Comparison of ENCODE assay signal across 10 cellular contexts in genomic region chr4:80307774-80308465, GRCh38. TPM values are rescaled to one million over a fixed set of nuclear protein-coding genes. Genes with fewer than 3 reads are reported as not detected.
DNase-seq lines count a peak whose midpoint lies in the region; ATAC-seq and TF ChIP-seq lines count a peak whose summit lies in the region.
"Had no signal": no experiment of that assay in that cellular context is flagged by ENCODE, and none has a peak within 500 bp of the region (broad histone marks: within the 10 kb centered on the region; RNA-seq: fewer than 3 reads in every experiment).

No MANE protein-coding gene starts in this region.

- H3K9me3 ChIP-seq in osteoblast (ENCODE audit: low read depth, low read length): no peaks in the 10 kb centered on the region
- H3K9me3 ChIP-seq: colonic mucosa had no signal

- no peaks in the 10 kb centered on the region for H3K27me3 ChIP-seq in osteoblast (ENCODE audit: insufficient read depth, low read length)
- H3K27me3 ChIP-seq: colonic mucosa had no signal

- H4K20me1 ChIP-seq in osteoblast (ENCODE audit: insufficient read depth, low read length): no peaks in the 10 kb centered on the region

- DNase-seq in GM03348 (ENCODE audit: low spot score) (peak; percentile 47), NCI-H146 (lab: John Stamatoyannopoulos, UW) (peak; percentile 53), dedifferentiated amniotic fluid mesenchymal stem cell (ENCODE audit: extremely low spot score) (peak; percentile 32), osteoblast (ENCODE audit: insufficient read length, low spot score, missing footprints) (no peak), putamen (ENCODE audit: low spot score) (no peak)
- no peak for DNase-seq in stimulated activated CD4-positive, alpha-beta T cell treated with anti-CD3 and anti-CD28 coated beads, Interleukin-4, amount 100 ng/mL, for 1 hour
- DNase-seq: colonic mucosa had no signal

- H3K27ac ChIP-seq in osteoblast (ENCODE audit: low read depth, low read length): peak overlapping the region; percentile 83
- H3K27ac ChIP-seq: colonic mucosa had no signal

- H3K79me2 ChIP-seq in osteoblast (ENCODE audit: insufficient read depth, low read length): no peaks in the 10 kb centered on the region

- H2AFZ ChIP-seq in osteoblast (ENCODE audit: low read length): no peak overlapping the region

- H3K4me1 ChIP-seq in osteoblast (ENCODE audit: insufficient read depth, low read length): peaks cover 62% of the 10 kb centered on the region
- H3K4me1 ChIP-seq: colonic mucosa had no signal

- TF ChIP-seq CTCF in osteoblast (IDR thresholded peaks at IDR 0.05; ENCODE audit: extremely low read depth, low read depth, low read length): no peak

- H3K4me2 ChIP-seq in osteoblast (ENCODE audit: insufficient read depth, low read length): peak overlapping the region; percentile 77

- ATAC-seq in GM21447 (IDR thresholded peaks at IDR 0.05; ENCODE audit: unreplicated experiment) (no peak), HG03354 (IDR thresholded peaks at IDR 0.05; ENCODE audit: poor library complexity, severe bottlenecking, unreplicated experiment) (no peak)

- peak overlapping the region; percentile 51 for H3K4me3 ChIP-seq in osteoblast (ENCODE audit: insufficient read depth, low read length)
- H3K4me3 ChIP-seq: colonic mucosa had no signal

- no peaks in the 10 kb centered on the region for H3K36me3 ChIP-seq in osteoblast (ENCODE audit: insufficient read depth, low read length)
- H3K36me3 ChIP-seq: colonic mucosa had no signal

RNA-seq across cellular contexts. Expression of gene CFAP299, which starts 27.6 kb away (rescaled TPM):
- 1.5 and 2.5 TPM in 2 replicates for total RNA-seq in osteoblast
- total RNA-seq: colonic mucosa, urinary bladder had no signal

RNA-seq across cellular contexts. Expression of gene FGF5, which starts 41.5 kb away (rescaled TPM):
- 7.7 and 10.5 TPM in 2 replicates for total RNA-seq in osteoblast

Comparison
In these comparisons a context has a peak if more than half of its experiments do, and no peak if none do; other contexts are left out.
1. DNase-seq: peak in GM03348 (single experiment), NCI-H146 (single experiment) and dedifferentiated amniotic fluid mesenchymal stem cell (single experiment); none in osteoblast (single experiment), stimulated activated CD4-positive, alpha-beta T cell treated with anti-CD3 and anti-CD28 coated beads, Interleukin-4, amount 100 ng/mL, for 1 hour (single experiment) and putamen (single experiment).